ENCODE assay signal across 1 cellular context in the genomic region with DNA sequence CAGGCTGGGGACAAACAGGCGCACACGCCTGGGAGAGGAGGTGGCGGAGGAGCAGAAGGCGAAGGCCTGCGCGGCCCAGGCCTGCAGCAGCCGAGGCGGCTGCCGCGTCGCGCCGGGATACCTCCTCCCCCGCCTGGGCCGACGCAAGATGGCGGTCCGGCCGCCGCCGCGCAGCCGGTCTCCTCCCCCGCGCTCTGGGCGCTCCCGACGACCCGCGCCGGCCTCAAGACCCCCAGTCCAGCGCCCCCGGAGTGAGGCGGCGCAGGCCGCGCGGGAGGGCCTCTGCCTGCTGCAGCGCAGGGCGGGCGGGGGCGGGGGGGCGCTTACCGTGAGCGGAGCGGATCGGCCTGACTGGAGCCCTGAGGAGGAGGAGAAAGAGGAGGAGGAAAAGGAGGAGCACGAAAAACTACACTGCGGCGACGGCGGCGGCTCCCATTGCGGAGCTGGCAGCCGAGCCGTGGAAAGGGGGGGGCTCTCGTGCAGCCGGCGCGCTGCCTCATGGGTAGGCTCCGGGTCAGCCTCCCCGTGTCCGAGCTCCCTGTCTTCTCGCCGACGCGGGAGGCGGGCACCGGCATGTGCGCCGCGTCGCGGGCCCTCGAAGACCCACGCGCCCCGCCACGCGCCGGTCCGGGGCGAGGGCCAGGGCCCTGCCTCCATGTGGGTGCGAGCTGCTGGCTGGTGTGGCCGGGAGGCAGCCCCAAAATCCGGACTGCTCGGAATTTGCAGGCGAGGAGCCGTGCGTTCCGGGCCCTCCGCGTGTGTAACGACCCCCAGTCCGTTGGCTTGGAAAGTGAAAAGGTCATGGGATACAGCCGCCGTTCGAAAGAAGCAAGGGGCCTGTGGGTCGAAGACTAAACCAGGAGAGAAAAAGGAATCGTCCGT.
TF ChIP-seq lines count a peak whose summit lies in the region.

A gene with protein sequence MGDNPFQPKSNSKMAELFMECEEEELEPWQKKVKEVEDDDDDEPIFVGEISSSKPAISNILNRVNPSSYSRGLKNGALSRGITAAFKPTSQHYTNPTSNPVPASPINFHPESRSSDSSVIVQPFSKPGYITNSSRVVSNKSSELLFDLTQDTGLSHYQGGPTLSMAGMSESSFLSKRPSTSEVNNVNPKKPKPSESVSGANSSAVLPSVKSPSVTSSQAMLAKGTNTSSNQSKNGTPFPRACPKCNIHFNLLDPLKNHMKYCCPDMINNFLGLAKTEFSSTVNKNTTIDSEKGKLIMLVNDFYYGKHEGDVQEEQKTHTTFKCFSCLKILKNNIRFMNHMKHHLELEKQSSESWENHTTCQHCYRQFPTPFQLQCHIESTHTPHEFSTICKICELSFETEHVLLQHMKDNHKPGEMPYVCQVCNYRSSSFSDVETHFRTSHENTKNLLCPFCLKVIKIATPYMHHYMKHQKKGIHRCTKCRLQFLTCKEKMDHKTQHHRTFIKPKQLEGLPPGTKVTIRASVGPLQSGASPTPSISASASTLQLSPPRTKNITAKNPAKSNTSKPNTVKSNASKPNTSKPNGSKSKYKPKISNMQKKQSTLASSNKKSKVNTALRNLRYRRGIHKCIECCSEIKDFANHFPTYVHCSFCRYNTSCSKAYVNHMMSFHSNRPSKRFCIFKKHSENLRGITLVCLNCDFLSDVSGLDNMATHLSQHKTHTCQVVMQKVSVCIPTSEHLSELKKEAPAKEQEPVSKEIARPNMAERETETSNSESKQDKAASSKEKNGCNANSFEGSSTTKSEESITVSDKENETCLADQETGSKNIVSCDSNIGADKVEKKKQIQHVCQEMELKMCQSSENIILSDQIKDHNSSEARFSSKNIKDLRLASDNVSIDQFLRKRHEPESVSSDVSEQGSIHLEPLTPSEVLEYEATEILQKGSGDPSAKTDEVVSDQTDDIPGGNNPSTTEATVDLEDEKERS (minus strand): TSS at position 379 of the 882 bp plus-strand sequence. CDS start 26,400 bp downstream, outside the sequence.

TF ChIP-seq in HEK293, 187 proteins besides CTCF, POLR2A, EP300 and RAD21 (continued from another document and continues in another):
- TF ChIP-seq ZBTB26 (tag by site-specific recombination; optimal IDR thresholded peaks at IDR 0.05): peak; percentile 57
- no peak for TF ChIP-seq GLI2 (tag by site-specific recombination; IDR thresholded peaks at IDR 0.05; ENCODE audit: borderline replicate concordance, low read depth)
- no peak for TF ChIP-seq ZNF530 (tag by site-specific recombination; IDR thresholded peaks at IDR 0.05; ENCODE audit: low read depth)
- no peak for TF ChIP-seq RBAK (tag by site-specific recombination; IDR thresholded peaks at IDR 0.05)
- TF ChIP-seq PATZ1 (tag by site-specific recombination; IDR thresholded peaks at IDR 0.05): peak; percentile 77
- 0 out of 2 replicates have a peak, but pooled peaks have one; percentile 15 for TF ChIP-seq ZSCAN30 (tag by site-specific recombination; IDR thresholded peaks at IDR 0.05)
- no peak for TF ChIP-seq ZFP41 (tag by site-specific recombination; IDR thresholded peaks at IDR 0.05; ENCODE audit: borderline replicate concordance)
- peak; percentile 7; the same call in 1 of the 2 replicates for TF ChIP-seq ZNF335 (tag by site-specific recombination; conservative IDR thresholded peaks at IDR 0.05)
- no peak for TF ChIP-seq ZBTB48 (tag by site-specific recombination; IDR thresholded peaks at IDR 0.05)
- TF ChIP-seq GLI4 (tag by site-specific recombination; IDR thresholded peaks at IDR 0.05): no peak
- TF ChIP-seq, protein P1, sequence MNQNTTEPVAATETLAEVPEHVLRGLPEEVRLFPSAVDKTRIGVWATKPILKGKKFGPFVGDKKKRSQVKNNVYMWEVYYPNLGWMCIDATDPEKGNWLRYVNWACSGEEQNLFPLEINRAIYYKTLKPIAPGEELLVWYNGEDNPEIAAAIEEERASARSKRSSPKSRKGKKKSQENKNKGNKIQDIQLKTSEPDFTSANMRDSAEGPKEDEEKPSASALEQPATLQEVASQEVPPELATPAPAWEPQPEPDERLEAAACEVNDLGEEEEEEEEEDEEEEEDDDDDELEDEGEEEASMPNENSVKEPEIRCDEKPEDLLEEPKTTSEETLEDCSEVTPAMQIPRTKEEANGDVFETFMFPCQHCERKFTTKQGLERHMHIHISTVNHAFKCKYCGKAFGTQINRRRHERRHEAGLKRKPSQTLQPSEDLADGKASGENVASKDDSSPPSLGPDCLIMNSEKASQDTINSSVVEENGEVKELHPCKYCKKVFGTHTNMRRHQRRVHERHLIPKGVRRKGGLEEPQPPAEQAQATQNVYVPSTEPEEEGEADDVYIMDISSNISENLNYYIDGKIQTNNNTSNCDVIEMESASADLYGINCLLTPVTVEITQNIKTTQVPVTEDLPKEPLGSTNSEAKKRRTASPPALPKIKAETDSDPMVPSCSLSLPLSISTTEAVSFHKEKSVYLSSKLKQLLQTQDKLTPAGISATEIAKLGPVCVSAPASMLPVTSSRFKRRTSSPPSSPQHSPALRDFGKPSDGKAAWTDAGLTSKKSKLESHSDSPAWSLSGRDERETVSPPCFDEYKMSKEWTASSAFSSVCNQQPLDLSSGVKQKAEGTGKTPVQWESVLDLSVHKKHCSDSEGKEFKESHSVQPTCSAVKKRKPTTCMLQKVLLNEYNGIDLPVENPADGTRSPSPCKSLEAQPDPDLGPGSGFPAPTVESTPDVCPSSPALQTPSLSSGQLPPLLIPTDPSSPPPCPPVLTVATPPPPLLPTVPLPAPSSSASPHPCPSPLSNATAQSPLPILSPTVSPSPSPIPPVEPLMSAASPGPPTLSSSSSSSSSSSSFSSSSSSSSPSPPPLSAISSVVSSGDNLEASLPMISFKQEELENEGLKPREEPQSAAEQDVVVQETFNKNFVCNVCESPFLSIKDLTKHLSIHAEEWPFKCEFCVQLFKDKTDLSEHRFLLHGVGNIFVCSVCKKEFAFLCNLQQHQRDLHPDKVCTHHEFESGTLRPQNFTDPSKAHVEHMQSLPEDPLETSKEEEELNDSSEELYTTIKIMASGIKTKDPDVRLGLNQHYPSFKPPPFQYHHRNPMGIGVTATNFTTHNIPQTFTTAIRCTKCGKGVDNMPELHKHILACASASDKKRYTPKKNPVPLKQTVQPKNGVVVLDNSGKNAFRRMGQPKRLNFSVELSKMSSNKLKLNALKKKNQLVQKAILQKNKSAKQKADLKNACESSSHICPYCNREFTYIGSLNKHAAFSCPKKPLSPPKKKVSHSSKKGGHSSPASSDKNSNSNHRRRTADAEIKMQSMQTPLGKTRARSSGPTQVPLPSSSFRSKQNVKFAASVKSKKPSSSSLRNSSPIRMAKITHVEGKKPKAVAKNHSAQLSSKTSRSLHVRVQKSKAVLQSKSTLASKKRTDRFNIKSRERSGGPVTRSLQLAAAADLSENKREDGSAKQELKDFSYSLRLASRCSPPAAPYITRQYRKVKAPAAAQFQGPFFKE (tag by site-specific recombination; IDR thresholded peaks at IDR 0.05; ENCODE audit: borderline replicate concordance): no peak
- TF ChIP-seq ZNF654 (tag by site-specific recombination; IDR thresholded peaks at IDR 0.05; ENCODE audit: low read depth): no peak
- TF ChIP-seq, protein P2, sequence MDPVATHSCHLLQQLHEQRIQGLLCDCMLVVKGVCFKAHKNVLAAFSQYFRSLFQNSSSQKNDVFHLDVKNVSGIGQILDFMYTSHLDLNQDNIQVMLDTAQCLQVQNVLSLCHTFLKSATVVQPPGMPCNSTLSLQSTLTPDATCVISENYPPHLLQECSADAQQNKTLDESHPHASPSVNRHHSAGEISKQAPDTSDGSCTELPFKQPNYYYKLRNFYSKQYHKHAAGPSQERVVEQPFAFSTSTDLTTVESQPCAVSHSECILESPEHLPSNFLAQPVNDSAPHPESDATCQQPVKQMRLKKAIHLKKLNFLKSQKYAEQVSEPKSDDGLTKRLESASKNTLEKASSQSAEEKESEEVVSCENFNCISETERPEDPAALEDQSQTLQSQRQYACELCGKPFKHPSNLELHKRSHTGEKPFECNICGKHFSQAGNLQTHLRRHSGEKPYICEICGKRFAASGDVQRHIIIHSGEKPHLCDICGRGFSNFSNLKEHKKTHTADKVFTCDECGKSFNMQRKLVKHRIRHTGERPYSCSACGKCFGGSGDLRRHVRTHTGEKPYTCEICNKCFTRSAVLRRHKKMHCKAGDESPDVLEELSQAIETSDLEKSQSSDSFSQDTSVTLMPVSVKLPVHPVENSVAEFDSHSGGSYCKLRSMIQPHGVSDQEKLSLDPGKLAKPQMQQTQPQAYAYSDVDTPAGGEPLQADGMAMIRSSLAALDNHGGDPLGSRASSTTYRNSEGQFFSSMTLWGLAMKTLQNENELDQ (tag by site-specific recombination; IDR thresholded peaks at IDR 0.05; ENCODE audit: low read depth): no peak
- TF ChIP-seq SETDB1 (IDR thresholded peaks at IDR 0.05; ENCODE audit: insufficient read length, low read length): peak; percentile 72
- TF ChIP-seq ZNF830 (tag by site-specific recombination; IDR thresholded peaks at IDR 0.05; ENCODE audit: low read depth): no peak
- peak; percentile 12; the same call in 1 of the 2 replicates for TF ChIP-seq ZBTB20 (tag by site-specific recombination; IDR thresholded peaks at IDR 0.05)
- TF ChIP-seq ZNF670 (tag by site-specific recombination; IDR thresholded peaks at IDR 0.05; ENCODE audit: low read depth): no peak
- TF ChIP-seq, protein P3, sequence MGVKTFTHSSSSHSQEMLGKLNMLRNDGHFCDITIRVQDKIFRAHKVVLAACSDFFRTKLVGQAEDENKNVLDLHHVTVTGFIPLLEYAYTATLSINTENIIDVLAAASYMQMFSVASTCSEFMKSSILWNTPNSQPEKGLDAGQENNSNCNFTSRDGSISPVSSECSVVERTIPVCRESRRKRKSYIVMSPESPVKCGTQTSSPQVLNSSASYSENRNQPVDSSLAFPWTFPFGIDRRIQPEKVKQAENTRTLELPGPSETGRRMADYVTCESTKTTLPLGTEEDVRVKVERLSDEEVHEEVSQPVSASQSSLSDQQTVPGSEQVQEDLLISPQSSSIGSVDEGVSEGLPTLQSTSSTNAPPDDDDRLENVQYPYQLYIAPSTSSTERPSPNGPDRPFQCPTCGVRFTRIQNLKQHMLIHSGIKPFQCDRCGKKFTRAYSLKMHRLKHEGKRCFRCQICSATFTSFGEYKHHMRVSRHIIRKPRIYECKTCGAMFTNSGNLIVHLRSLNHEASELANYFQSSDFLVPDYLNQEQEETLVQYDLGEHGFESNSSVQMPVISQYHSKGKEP (tag by site-specific recombination; IDR thresholded peaks at IDR 0.05): 0 out of 2 replicates have a peak, but pooled peaks have one; percentile 14
- 0 out of 2 replicates have a peak, but pooled peaks have one; percentile 19 for TF ChIP-seq ZNF626 (tag by site-specific recombination; IDR thresholded peaks at IDR 0.05)
- no peak for TF ChIP-seq ZNF221 (tag by site-specific recombination; IDR thresholded peaks at IDR 0.05; ENCODE audit: borderline replicate concordance)
- no peak for TF ChIP-seq ZNF544 (tag by site-specific recombination; IDR thresholded peaks at IDR 0.05)
- no peak for TF ChIP-seq PBX3 (CRISPR knock-in tag; IDR thresholded peaks at IDR 0.05)
- TF ChIP-seq ZNF133 (tag by site-specific recombination; IDR thresholded peaks at IDR 0.05): no peak
- no peak for TF ChIP-seq SCRT2 (tag by site-specific recombination; IDR thresholded peaks at IDR 0.05)
